8 cellular contexts compared by ENCODE assay signal in genomic region chr5:158013939-158014338, GRCh38.
DNase-seq lines count a peak whose midpoint lies in the region; ATAC-seq and TF ChIP-seq lines count a peak whose summit lies in the region.

No MANE protein-coding gene starts in this region.

- no peak overlapping the region for H2BK15ac ChIP-seq in IMR-90 (ENCODE audit: low read depth, low read length)

- H2AK5ac ChIP-seq in IMR-90 (ENCODE audit: low read depth, low read length) = no peak overlapping the region

- no peak overlapping the region for H2AK9ac ChIP-seq in IMR-90 (replicated peaks; ENCODE audit: low read depth, low read length, poor library complexity)

- ATAC-seq in IMR-90 (ENCODE audit: low read depth) = peak; percentile 72
- ATAC-seq in GM18867 (IDR thresholded peaks at IDR 0.05; ENCODE audit: unreplicated experiment) = no peak

- H3K36me3 ChIP-seq in IMR-90 (ENCODE audit: control insufficient read depth, insufficient read depth, low read length) = no peaks in the 10 kb centered on the region
- no peaks in the 10 kb centered on the region for H3K36me3 ChIP-seq in liver (ENCODE audit: control insufficient read depth in 4 of 4, insufficient read depth in 3 of 4, low read depth in 1 of 4, low read length in 3 of 4)

- no peak overlapping the region for H3K56ac ChIP-seq in IMR-90 (ENCODE audit: extremely low read depth, insufficient read depth, low read length)

- H3K27me3 ChIP-seq in IMR-90 (ENCODE audit: control insufficient read depth, insufficient read depth, low read length) (no peaks in the 10 kb centered on the region), liver (ENCODE audit: control insufficient read depth in 4 of 4, insufficient read depth in 4 of 4, low read length in 3 of 4) (no peaks in the 10 kb centered on the region)

- H3K4me3 Mint-ChIP-seq in activated naive CD4-positive, alpha-beta T cell treated with anti-CD3 and anti-CD28 coated beads, Interleukin-2, amount 10 ng/mL, durations not matched to agents 7 days and 5 days = no peak overlapping the region

- H4K5ac ChIP-seq in IMR-90 (ENCODE audit: low read depth, low read length) = no peak overlapping the region

- no peak overlapping the region for H3K14ac ChIP-seq in IMR-90 (replicated peaks; ENCODE audit: low read depth, low read length)

- no peaks in the 10 kb centered on the region for H3K9me3 Mint-ChIP-seq in activated naive CD4-positive, alpha-beta T cell treated with anti-CD3 and anti-CD28 coated beads, Interleukin-2, amount 10 ng/mL, durations not matched to agents 7 days and 5 days

- H4K20me1 ChIP-seq in IMR-90 (ENCODE audit: insufficient read depth, low read length) = no peaks in the 10 kb centered on the region

- TF ChIP-seq POLR2A in IMR-90 (IDR thresholded peaks at IDR 0.05; ENCODE audit: low read depth, low read length) = no peak

- no peak overlapping the region for H2BK5ac ChIP-seq in IMR-90 (ENCODE audit: low read depth, low read length, poor library complexity, severe bottlenecking)

- H3K79me1 ChIP-seq in IMR-90 (ENCODE audit: low read depth in 1 of 2, low read length in 2 of 2) = no peaks in the 10 kb centered on the region

- H3K4me3 ChIP-seq in IMR-90 (ENCODE audit: insufficient read depth, low read depth, low read length) = no peak overlapping the region
- no peak overlapping the region for H3K4me3 ChIP-seq in liver (ENCODE audit: low read depth in 1 of 3, low read length in 3 of 3)

- CTCF ChIA-PET in IMR-90 (lab: Yijun Ruan, JAX) = no interaction called here
- CTCF ChIA-PET in activated naive CD4-positive, alpha-beta T cell treated with anti-CD3 and anti-CD28 coated beads, Interleukin-2, amount 10 ng/mL, durations not matched to agents 7 days and 5 days (lab: Charles Lee) = no interaction called here

- intact Hi-C loops in IMR-90 (cut with micrococcal nuclease) = no loop called here

- no peak overlapping the region for H2AFZ ChIP-seq in IMR-90 (replicated peaks; ENCODE audit: low read length, poor library complexity)

- peak; percentile 69 for DNase-seq in COLO829 (ENCODE audit: low spot score)
- peak; percentile 12 for DNase-seq in IMR-90
- peak; percentile 3 for DNase-seq in cerebellar cortex (ENCODE audit: low spot score)
- no peak for DNase-seq in OCI-M2 (lab: John Stamatoyannopoulos, UW; ENCODE audit: unreplicated experiment)
- no peak for DNase-seq in activated naive CD4-positive, alpha-beta T cell (lab: John Stamatoyannopoulos, UW)
- DNase-seq in activated naive CD4-positive, alpha-beta T cell treated with anti-CD3 and anti-CD28 coated beads, Interleukin-2, amount 10 ng/mL, durations not matched to agents 7 days and 5 days = no peak

- dilution Hi-C loops in IMR-90 (cut with HindIII; ENCODE audit: low sequenced_read_pairs, unreplicated experiment) = loop anchor here (25.0 kb wide), 1 partner anchor 202 kb away; no protein-coding TSS in a partner anchor

- H3K9me3 ChIP-seq in IMR-90 (ENCODE audit: control insufficient read depth, insufficient read depth, low read length) (no peaks in the 10 kb centered on the region), liver (ENCODE audit: control insufficient read depth in 4 of 4, low read length in 3 of 4) (no peaks in the 10 kb centered on the region)

- H3K18ac ChIP-seq in IMR-90 (ENCODE audit: low read depth, low read length) = no peak overlapping the region

- no peaks in the 10 kb centered on the region for H3K4me1 Mint-ChIP-seq in activated naive CD4-positive, alpha-beta T cell treated with anti-CD3 and anti-CD28 coated beads, Interleukin-2, amount 10 ng/mL, durations not matched to agents 7 days and 5 days

- H3K4me1 ChIP-seq in IMR-90 (ENCODE audit: control insufficient read depth, insufficient read depth, low read length) (no peaks in the 10 kb centered on the region), liver (ENCODE audit: control insufficient read depth in 4 of 4, insufficient read depth in 4 of 4, low read length in 3 of 4) (peaks cover 6 to 22% (median 13%) of the 10 kb centered on the region in 4 donors)

- WGBS in IMR-90 (ENCODE audit: extremely low coverage in 2 of 2, insufficient read length in 1 of 2), 2 experiments = 28% methylated on average over 4 of the region's 6 CpGs; no CpG with 5 or more reads in 1 of the 2 experiments
- WGBS in liver = 16% methylated on average over 6 of the region's 6 CpGs

- no peaks in the 10 kb centered on the region for H3K9me1 ChIP-seq in IMR-90 (ENCODE audit: insufficient read depth, low read length)

- no peak overlapping the region for H3K23ac ChIP-seq in IMR-90 (ENCODE audit: low read depth, low read length)

- H3K4me2 ChIP-seq in IMR-90 (ENCODE audit: low read depth, low read length) = no peak overlapping the region

- no peak overlapping the region for H4K8ac ChIP-seq in IMR-90 (ENCODE audit: low read depth in 2 of 2, low read length in 2 of 2)

- no peak overlapping the region for H3K4ac ChIP-seq in IMR-90 (ENCODE audit: low read depth, low read length)

- no peak overlapping the region for H2BK120ac ChIP-seq in IMR-90 (ENCODE audit: low read depth, low read length)

- TF ChIP-seq CTCF in IMR-90 (conservative IDR thresholded peaks at IDR 0.05; ENCODE audit: low read depth, low read length) (peak; percentile 18; the same call in 1 of the 2 replicates), liver (IDR thresholded peaks at IDR 0.05; ENCODE audit: low read depth, low read length, missing input control) (peak; percentile 45)

- H2BK20ac ChIP-seq in IMR-90 (ENCODE audit: low read depth, low read length) = no peak overlapping the region

- no peak overlapping the region for H3K27ac Mint-ChIP-seq in activated naive CD4-positive, alpha-beta T cell treated with anti-CD3 and anti-CD28 coated beads, Interleukin-2, amount 10 ng/mL, durations not matched to agents 7 days and 5 days

- H3K9ac ChIP-seq in IMR-90 (ENCODE audit: low read depth, low read length) (no peak overlapping the region), liver (ENCODE audit: low read depth in 1 of 2, low read length in 2 of 2) (no peak overlapping the region)

- no peak overlapping the region for H4K91ac ChIP-seq in IMR-90 (ENCODE audit: insufficient read depth, low read depth, low read length)

- POLR2A ChIA-PET in IMR-90 (lab: Charles Lee; ENCODE audit: unreplicated experiment) = no interaction called here

- H3K36me3 Mint-ChIP-seq in activated naive CD4-positive, alpha-beta T cell treated with anti-CD3 and anti-CD28 coated beads, Interleukin-2, amount 10 ng/mL, durations not matched to agents 7 days and 5 days = no peaks in the 10 kb centered on the region

- TF ChIP-seq RAD21 in IMR-90 (IDR thresholded peaks at IDR 0.05; ENCODE audit: low read length) (no peak), liver (IDR thresholded peaks at IDR 0.05) (peak; percentile 86 to 89)

- no peak overlapping the region for H3K27ac ChIP-seq in IMR-90 (ENCODE audit: insufficient read depth, low read length)
- no peak overlapping the region for H3K27ac ChIP-seq in liver (ENCODE audit: low read depth in 1 of 2, low read length in 2 of 2)

- in situ Hi-C loops in IMR-90 (cut with MboI; ENCODE audit: low sequenced_read_pairs) = no loop called here

- peaks cover 5% of the 10 kb centered on the region for H3K27me3 Mint-ChIP-seq in activated naive CD4-positive, alpha-beta T cell treated with anti-CD3 and anti-CD28 coated beads, Interleukin-2, amount 10 ng/mL, durations not matched to agents 7 days and 5 days

- BruUV-seq in IMR-90 (replicated peaks; lab: Mats Ljungman, UMichigan) = no TSS peak

TF ChIP-seq in IMR-90, 13 proteins besides CTCF, POLR2A, EP300 and RAD21 (continues in another document):
- no peak for TF ChIP-seq CHD1 (IDR thresholded peaks at IDR 0.05; ENCODE audit: low read depth, low read length)
- no peak for TF ChIP-seq MXI1 (IDR thresholded peaks at IDR 0.05; ENCODE audit: borderline replicate concordance, low read depth, low read length)
- no peak for TF ChIP-seq SMC3 (IDR thresholded peaks at IDR 0.05; ENCODE audit: low read depth, low read length)
- no peak for TF ChIP-seq ELK1 (IDR thresholded peaks at IDR 0.05; ENCODE audit: borderline replicate concordance, low read depth, low read length)
- TF ChIP-seq BHLHE40 (IDR thresholded peaks at IDR 0.05; ENCODE audit: low read depth, low read length) = no peak
- TF ChIP-seq RFX5 (IDR thresholded peaks at IDR 0.05; ENCODE audit: low read depth, low read length) = no peak

TF ChIP-seq in liver, 16 proteins besides CTCF, POLR2A, EP300 and RAD21 (continues in another document):
- no peak for TF ChIP-seq ZBTB33 (IDR thresholded peaks at IDR 0.05)

Comparison
In these comparisons a context has a peak if more than half of its experiments do, and no peak if none do; other contexts are left out.
1. DNase-seq: peak in COLO829 (single experiment), IMR-90 (single experiment) and cerebellar cortex (single experiment); none in OCI-M2 (single experiment), activated naive CD4-positive, alpha-beta T cell (0 of 4) and activated naive CD4-positive, alpha-beta T cell treated with anti-CD3 and anti-CD28 coated beads, Interleukin-2, amount 10 ng/mL, durations not matched to agents 7 days and 5 days (single experiment).